12 cellular contexts compared by ENCODE assay signal in genomic region chr15:96351801-96352593, GRCh38. TPM values are rescaled to one million over a fixed set of nuclear protein-coding genes. Genes with fewer than 3 reads are reported as not detected.
A peak's percentile ranks its signal among the peaks of the same experiment; 100 is the strongest.
DNase-seq lines count a peak whose midpoint lies in the region; ATAC-seq and TF ChIP-seq lines count a peak whose summit lies in the region.
"Had no signal": no experiment of that assay in that cellular context is flagged by ENCODE, and none has a peak within 500 bp of the region (broad histone marks: within the 10 kb centered on the region; RNA-seq: fewer than 3 reads in every experiment).

No MANE protein-coding gene starts in this region.

- WGBS in stomach, 5 donors, result 11 to 29% (median 19%) methylated on average over 9 to 55 of the region's 55 CpGs

- H3K4me3 ChIP-seq in H7 (ENCODE audit: insufficient read depth, low read depth, low read length) (no peak overlapping the region), dorsolateral prefrontal cortex (peak overlapping the region in 19 of 59 donors; percentile 2 to 40 (median 16)), stomach (peak overlapping the region; percentile 22 to 53 (median 31))
- H3K4me3 ChIP-seq: thoracic aorta had no signal

- DNase-seq in H7 (peak; percentile 88), dorsolateral prefrontal cortex (no peak), left kidney (ENCODE audit: low read depth, low spot score) (peak; percentile 86), stomach (peak; percentile 87), amniotic stem cell (lab: John Stamatoyannopoulos, UW) (no peak)
- DNase-seq in activated CD4-positive, alpha-beta T cell treated with anti-CD3 and anti-CD28 coated beads for 48 hours, result no peak
- no peak for DNase-seq in NK-92 treated with Interleukin-12 subunit alpha and Interleukin-12 subunit beta, amount 100 ng/mL, for 24 hours (lab: John Stamatoyannopoulos, UW)
- DNase-seq: activated CD8-positive, alpha-beta T cell treated with anti-CD3 and anti-CD28 coated beads for 36 hours; COR-L47; NCI-H69 had no signal

- peak in 1 of 4 donors; percentile 32 for TF ChIP-seq POLR2A in stomach (IDR thresholded peaks at IDR 0.05)

- TF ChIP-seq EP300 in stomach (IDR thresholded peaks at IDR 0.05), result no peak

- intact Hi-C loops in dorsolateral prefrontal cortex (cut with DNase I) (loop anchor here in 1 of 2 donors (10.0 kb wide), 1 partner anchor 1943 kb away; no protein-coding TSS in a partner anchor), stomach (cut with DNase I; ENCODE audit: low total_unique reads) (no loop called here)

- no peak for TF ChIP-seq CTCF in dorsolateral prefrontal cortex (IDR thresholded peaks at IDR 0.05 in 54 of 56, conservative IDR thresholded peaks at IDR 0.05 in 2 of 56; ENCODE audit: low read depth in 1 of 56, partially characterized antibody in 56 of 56)
- TF ChIP-seq CTCF in stomach (IDR thresholded peaks at IDR 0.05), result no peak

- H3K27ac ChIP-seq in dorsolateral prefrontal cortex, result peak overlapping the region in 41 of 59 donors; percentile 2 to 94 (median 67)
- H3K27ac ChIP-seq in stomach, result peak overlapping the region; percentile 95 to 97 (median 97)

- no peaks in the 10 kb centered on the region for H3K36me3 ChIP-seq in H7 (replicated peaks; ENCODE audit: control insufficient read depth, insufficient read depth, low read length)
- H3K36me3 ChIP-seq in stomach, result no peaks in the 10 kb centered on the region
- H3K36me3 ChIP-seq: thoracic aorta had no signal

- H3K27me3 ChIP-seq in H7 (ENCODE audit: control insufficient read depth, insufficient read depth, low read length) (peaks cover 100% of the 10 kb centered on the region), dorsolateral prefrontal cortex (peaks cover 11 to 100% (median 97%) of the 10 kb centered on the region in 45 donors), stomach (peaks cover 0 to 59% (median 8%) of the 10 kb centered on the region in 3 donors)

- H3K4me1 ChIP-seq in stomach, result peaks cover 53 to 87% (median 81%) of the 10 kb centered on the region in 4 donors

- ATAC-seq in GM21717 (IDR thresholded peaks at IDR 0.05; ENCODE audit: unreplicated experiment), result no peak
- ATAC-seq: activated CD8-positive, alpha-beta T cell treated with anti-CD3 and anti-CD28 coated beads for 36 hours had no signal

- no peaks in the 10 kb centered on the region for H3K9me3 ChIP-seq in stomach
- H3K9me3 ChIP-seq: thoracic aorta had no signal

RNA-seq across cellular contexts. Expression of gene NR2F2, which starts 21.5 kb away (rescaled TPM):
- total RNA-seq in H7 (2014; rRNA removed; shearing (Covaris generic)), result 0.17 TPM in 1 of 2 replicates, not detected in the other
- total RNA-seq in dorsolateral prefrontal cortex (10 to 100 TPM in 65 of 120 experiments, 1 to 10 TPM in 55; 3.1 to 36.0 (median 10.5) TPM), stomach (10 to 100 TPM; 36.8 to 96.2 (median 63.0) TPM)
- 10 to 100 TPM; 30.9 to 47.4 (median 39.7) TPM for polyA plus RNA-seq in stomach
- total RNA-seq: activated CD8-positive, alpha-beta T cell treated with anti-CD3 and anti-CD28 coated beads for 36 hours had no signal

Comparison
In these comparisons a context has a peak if more than half of its experiments do, and no peak if none do; other contexts are left out.
1. DNase-seq: peak in H7 (single experiment), left kidney (single experiment) and stomach (single experiment); none in dorsolateral prefrontal cortex (0 of 10), activated CD4-positive, alpha-beta T cell treated with anti-CD3 and anti-CD28 coated beads for 48 hours (single experiment), NK-92 treated with Interleukin-12 subunit alpha and Interleukin-12 subunit beta, amount 100 ng/mL, for 24 hours (single experiment) and amniotic stem cell (single experiment).